9 cellular contexts compared by ENCODE assay signal in genomic region chr9:87793292-87793691, GRCh38.
DNase-seq lines count a peak whose midpoint lies in the region; ATAC-seq, FAIRE-seq and TF ChIP-seq lines count a peak whose summit lies in the region.
"Had no signal": no experiment of that assay in that cellular context is flagged by ENCODE, and none has a peak within 500 bp of the region (broad histone marks: within the 10 kb centered on the region; RNA-seq: fewer than 3 reads in every experiment).

No MANE protein-coding gene starts in this region.

- FAIRE-seq in GM19239 (lab: Jason Lieb, UNC), result no peak
- FAIRE-seq: keratinocyte had no signal

- ATAC-seq in right lobe of liver, result peak; percentile 89 to 94 (median 90)
- no peak for ATAC-seq in HG03045 (IDR thresholded peaks at IDR 0.05; ENCODE audit: unreplicated experiment)

- peaks cover 0 to 18% (median 8%) of the 10 kb centered on the region in 4 donors for H3K4me1 ChIP-seq in right lobe of liver

- peak overlapping the region; percentile 89 for H3K27ac ChIP-seq in HL-60 (replicated peaks)
- peak overlapping the region; percentile 72 to 79 (median 74) for H3K27ac ChIP-seq in right lobe of liver

- H3K27me3 ChIP-seq in HL-60 (ENCODE audit: insufficient read depth, poor library complexity, severe bottlenecking), result no peaks in the 10 kb centered on the region
- no peaks in the 10 kb centered on the region for H3K27me3 ChIP-seq in right lobe of liver

- DNase-seq in ACHN, result peak; percentile 13
- peak; percentile 76 to 81 for DNase-seq in HL-60 (ENCODE audit: low read depth in 1 of 2, low spot score in 1 of 2)
- DNase-seq in amniotic stem cell (lab: John Stamatoyannopoulos, UW), result peak; percentile 38
- DNase-seq in right lobe of liver, result peak in 2 of 3 donors; percentile 37 to 55
- DNase-seq in NCI-H2171 treated with DMSO at 0.1 percent for 48 hours (lab: John Stamatoyannopoulos, UW), result no peak
- no peak for DNase-seq in NCI-H446 (lab: John Stamatoyannopoulos, UW)
- no peak for DNase-seq in GM19239 (ENCODE audit: insufficient read length, low spot score)

- 21% methylated on average over 4 of the region's 6 CpGs for WGBS in right lobe of liver (ENCODE audit: insufficient coverage, low coverage, low lambda C conversion rate, missing lambda C conversion rate)

- TF ChIP-seq POLR2A in right lobe of liver (IDR thresholded peaks at IDR 0.05), result no peak

- no peaks in the 10 kb centered on the region for H3K36me3 ChIP-seq in right lobe of liver

- H3K4me3 ChIP-seq in HL-60 (replicated peaks; ENCODE audit: insufficient read depth, low read length) (0 out of 2 replicates have a peak overlapping the region, but pooled peaks have one; percentile 8), right lobe of liver (no peak overlapping the region)

- no peaks in the 10 kb centered on the region for H3K9me3 ChIP-seq in right lobe of liver

- intact Hi-C loops in right lobe of liver (cut with DNase I), result no loop called here

- no peak for TF ChIP-seq CTCF in HL-60 (IDR thresholded peaks at IDR 0.05; ENCODE audit: insufficient read depth, low read length)
- TF ChIP-seq CTCF in right lobe of liver (IDR thresholded peaks at IDR 0.05), result no peak

- in situ Hi-C loops in ACHN (cut with HindIII; ENCODE audit: low pct_ligation_motif_present, low pct_unique_long_range_greater_than_20kb, low sequenced_read_pairs), result no loop called here

Comparison
In these comparisons a context has a peak if more than half of its experiments do, and no peak if none do; other contexts are left out.
1. DNase-seq: peak in ACHN (single experiment), HL-60 (2 of 2), amniotic stem cell (single experiment) and right lobe of liver (2 of 3); none in NCI-H2171 treated with DMSO at 0.1 percent for 48 hours (single experiment), NCI-H446 (0 of 2) and GM19239 (single experiment).